ENCODE assay signal across 8 cellular contexts in genomic region chr1:155273134-155273982, GRCh38. TPM values are rescaled to one million over a fixed set of nuclear protein-coding genes. Genes with fewer than 3 reads are reported as not detected.
DNase-seq lines count a peak whose midpoint lies in the region; ATAC-seq and FAIRE-seq lines count a peak whose summit lies in the region.

CLK2 (minus strand) TSS chr1:155273504; CDS start chr1:155270977, 2,527 bp downstream.

- FAIRE-seq in HTR-8/SVneo (lab: Jason Lieb, UNC), result peak; percentile 72

- DNase-seq in CMK (ENCODE audit: low read depth) (peak; percentile 96), HTR-8/SVneo (ENCODE audit: insufficient read length, low spot score) (peak; percentile 93), NOMO-1 treated with DMSO at 0.1 percent for 48 hours (lab: John Stamatoyannopoulos, UW; ENCODE audit: unreplicated experiment) (peak; percentile 93), medulla oblongata (ENCODE audit: extremely low spot score) (peak; percentile 92)
- peak; percentile 87 for DNase-seq in effector CD8-positive, alpha-beta T cell (lab: John Stamatoyannopoulos, UW)
- DNase-seq in stimulated activated CD8-positive, alpha-beta memory T cell treated with anti-CD3 and anti-CD28 coated beads, Interleukin-12 subunit alpha, Interleukin-12 subunit beta, amount 100 ng/mL, for 1 hour (ENCODE audit: low read depth), result peak; percentile 92

- ATAC-seq in GM21360 (IDR thresholded peaks at IDR 0.05; ENCODE audit: unreplicated experiment), result peak; percentile 73

- POLR2A ChIA-PET in activated CD8-positive, alpha-beta memory T cell treated with anti-CD3 and anti-CD28 coated beads for 36 hours (lab: Charles Lee), result interaction anchor here (0.6 to 1.2 kb wide), 7 partner anchors 12 to 587 kb away, joined by 3 to 5 read pairs (median 4); partner anchors contain the start of genes FDPS and SCAMP3

- CTCF ChIA-PET in activated CD8-positive, alpha-beta memory T cell treated with anti-CD3 and anti-CD28 coated beads for 36 hours (lab: Charles Lee), result interaction anchor here (0.9 to 4.1 kb wide), 4 partner anchors 10 to 23 kb away, joined by 3 to 28 read pairs (median 4); partner anchors contain the start of gene ENTREP3

RNA-seq across cellular contexts. Expression of gene CLK2, which starts in this region (rescaled TPM):
- 10 to 100 TPM; 79.6 to 82.7 TPM for total RNA-seq in activated CD8-positive, alpha-beta memory T cell treated with anti-CD3 and anti-CD28 coated beads for 36 hours

Comparison
In these comparisons a context has a peak if more than half of its experiments do, and no peak if none do; other contexts are left out.
1. Peak in every context shown above with its lines: DNase-seq and ATAC-seq.